In the genomic region with DNA sequence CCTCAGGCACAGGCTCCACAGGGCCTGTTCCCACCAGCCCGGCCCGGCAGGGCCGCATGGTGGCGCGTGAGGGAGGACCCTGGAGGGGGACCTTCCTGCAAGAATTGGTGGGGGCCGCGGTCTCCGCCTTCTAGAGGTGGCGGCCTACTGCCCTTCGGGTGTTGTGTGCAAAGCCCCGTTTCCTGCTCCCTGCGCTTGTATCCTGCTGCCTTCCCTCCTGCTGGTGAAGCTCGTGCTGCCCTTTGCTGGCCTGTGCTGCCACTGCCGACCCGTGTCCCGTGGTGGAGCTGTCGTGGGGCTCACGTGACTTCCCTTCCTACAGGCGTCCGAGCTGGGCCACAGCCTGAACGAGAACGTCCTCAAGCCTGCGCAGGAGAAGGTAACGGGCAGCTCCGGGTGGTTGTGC, we compare ENCODE assay signal across 2 cellular contexts.
A peak's percentile ranks its signal among the peaks of the same experiment; 100 is the strongest.
TF ChIP-seq lines count a peak whose summit lies in the region.

No MANE protein-coding gene starts in this region.

TF ChIP-seq in HEK293, 187 proteins besides CTCF, POLR2A, EP300 and RAD21:
- TF ChIP-seq ZNF140 (tag by site-specific recombination; IDR thresholded peaks at IDR 0.05) (no peak), ZNF114 (tag by site-specific recombination; IDR thresholded peaks at IDR 0.05) (no peak), ZNF335 (tag by site-specific recombination; conservative IDR thresholded peaks at IDR 0.05) (no peak), ZNF600 (tag by site-specific recombination; IDR thresholded peaks at IDR 0.05) (peak; percentile 69), ZNF658 (tag by site-specific recombination; IDR thresholded peaks at IDR 0.05) (no peak), FEZF1 (tag by site-specific recombination; IDR thresholded peaks at IDR 0.05) (no peak), ZNF302 (tag by site-specific recombination; IDR thresholded peaks at IDR 0.05; ENCODE audit: low read depth) (no peak)
- TF ChIP-seq, protein P1, sequence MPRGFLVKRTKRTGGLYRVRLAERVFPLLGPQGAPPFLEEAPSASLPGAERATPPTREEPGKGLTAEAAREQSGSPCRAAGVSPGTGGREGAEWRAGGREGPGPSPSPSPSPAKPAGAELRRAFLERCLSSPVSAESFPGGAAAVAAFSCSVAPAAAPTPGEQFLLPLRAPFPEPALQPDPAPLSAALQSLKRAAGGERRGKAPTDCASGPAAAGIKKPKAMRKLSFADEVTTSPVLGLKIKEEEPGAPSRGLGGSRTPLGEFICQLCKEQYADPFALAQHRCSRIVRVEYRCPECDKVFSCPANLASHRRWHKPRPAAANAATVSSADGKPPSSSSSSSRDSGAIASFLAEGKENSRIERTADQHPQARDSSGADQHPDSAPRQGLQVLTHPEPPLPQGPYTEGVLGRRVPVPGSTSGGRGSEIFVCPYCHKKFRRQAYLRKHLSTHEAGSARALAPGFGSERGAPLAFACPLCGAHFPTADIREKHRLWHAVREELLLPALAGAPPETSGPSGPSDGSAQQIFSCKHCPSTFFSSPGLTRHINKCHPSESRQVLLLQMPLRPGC (tag by site-specific recombination; IDR thresholded peaks at IDR 0.05): no peak
- TF ChIP-seq, protein P2, sequence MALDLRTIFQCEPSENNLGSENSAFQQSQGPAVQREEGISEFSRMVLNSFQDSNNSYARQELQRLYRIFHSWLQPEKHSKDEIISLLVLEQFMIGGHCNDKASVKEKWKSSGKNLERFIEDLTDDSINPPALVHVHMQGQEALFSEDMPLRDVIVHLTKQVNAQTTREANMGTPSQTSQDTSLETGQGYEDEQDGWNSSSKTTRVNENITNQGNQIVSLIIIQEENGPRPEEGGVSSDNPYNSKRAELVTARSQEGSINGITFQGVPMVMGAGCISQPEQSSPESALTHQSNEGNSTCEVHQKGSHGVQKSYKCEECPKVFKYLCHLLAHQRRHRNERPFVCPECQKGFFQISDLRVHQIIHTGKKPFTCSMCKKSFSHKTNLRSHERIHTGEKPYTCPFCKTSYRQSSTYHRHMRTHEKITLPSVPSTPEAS (tag by site-specific recombination; IDR thresholded peaks at IDR 0.05): no peak

TF ChIP-seq in HepG2, 621 proteins besides CTCF, POLR2A, EP300 and RAD21 (continues in another document):
- TF ChIP-seq ZNF180 (CRISPR knock-in tag; IDR thresholded peaks at IDR 0.05; ENCODE audit: borderline replicate concordance, low read depth) (no peak), SIN3A (IDR thresholded peaks at IDR 0.05; ENCODE audit: borderline replicate concordance, low read depth, low read length) (no peak), FOXO1 (CRISPR knock-in tag; IDR thresholded peaks at IDR 0.05) (no peak), HDAC1 (CRISPR knock-in tag; IDR thresholded peaks at IDR 0.05) (no peak), ATRX (CRISPR knock-in tag; IDR thresholded peaks at IDR 0.05; ENCODE audit: borderline replicate concordance) (no peak), AGO2 (optimal IDR thresholded peaks at IDR 0.05; ENCODE audit: low read depth, low read length) (peak; percentile 93), CBX5 (CRISPR knock-in tag; IDR thresholded peaks at IDR 0.05; ENCODE audit: borderline replicate concordance) (peak; percentile 70; the same call in 1 of the 2 replicates), SPEN (CRISPR knock-in tag; IDR thresholded peaks at IDR 0.05; ENCODE audit: low read depth) (no peak), ZFX (CRISPR knock-in tag; IDR thresholded peaks at IDR 0.05; ENCODE audit: low read depth) (peak; percentile 40; the same call in 1 of the 2 replicates), ATF7 (IDR thresholded peaks at IDR 0.05) (no peak), ATF7 (CRISPR knock-in tag; IDR thresholded peaks at IDR 0.05) (no peak), FOXM1 (CRISPR knock-in tag; IDR thresholded peaks at IDR 0.05) (0 out of 2 replicates have a peak, but pooled peaks have one; percentile 14), ZBTB1 (CRISPR knock-in tag; IDR thresholded peaks at IDR 0.05; ENCODE audit: borderline replicate concordance) (no peak), MXI1 (IDR thresholded peaks at IDR 0.05; ENCODE audit: borderline replicate concordance, low read depth, low read length) (no peak), ZNF891 (CRISPR knock-in tag; IDR thresholded peaks at IDR 0.05) (no peak), ZNF260 (CRISPR knock-in tag; IDR thresholded peaks at IDR 0.05; ENCODE audit: borderline replicate concordance, low read depth) (no peak), SP4 (CRISPR knock-in tag; IDR thresholded peaks at IDR 0.05) (no peak), TP53 (CRISPR knock-in tag; conservative IDR thresholded peaks at IDR 0.05) (no peak), ZNF782 (CRISPR knock-in tag; IDR thresholded peaks at IDR 0.05; ENCODE audit: borderline replicate concordance) (no peak), ZFP36L2 (CRISPR knock-in tag; IDR thresholded peaks at IDR 0.05) (no peak), TBL1XR1 (IDR thresholded peaks at IDR 0.05; ENCODE audit: borderline replicate concordance, low read length, partially characterized antibody) (no peak), ESRRA (CRISPR knock-in tag; IDR thresholded peaks at IDR 0.05; ENCODE audit: low read depth) (no peak), ZBTB20 (CRISPR knock-in tag; IDR thresholded peaks at IDR 0.05; ENCODE audit: borderline replicate concordance, low read depth) (no peak), IRF2 (CRISPR knock-in tag; IDR thresholded peaks at IDR 0.05) (no peak), NRL (CRISPR knock-in tag; IDR thresholded peaks at IDR 0.05; ENCODE audit: borderline replicate concordance) (peak; percentile 6; the same call in 1 of the 2 replicates), ZNF547 (CRISPR knock-in tag; IDR thresholded peaks at IDR 0.05) (no peak), ZKSCAN8 (CRISPR knock-in tag; IDR thresholded peaks at IDR 0.05; ENCODE audit: borderline replicate concordance) (no peak), FOXP1 (IDR thresholded peaks at IDR 0.05) (no peak), FOXP1 (CRISPR knock-in tag; IDR thresholded peaks at IDR 0.05) (no peak), SP1 (IDR thresholded peaks at IDR 0.05) (no peak), SP1 (CRISPR knock-in tag; IDR thresholded peaks at IDR 0.05) (0 out of 2 replicates have a peak, but pooled peaks have one; percentile 10), ARNTL (CRISPR knock-in tag; IDR thresholded peaks at IDR 0.05) (no peak), ZNF264 (CRISPR knock-in tag; IDR thresholded peaks at IDR 0.05) (no peak), HOXA7 (CRISPR knock-in tag; IDR thresholded peaks at IDR 0.05) (no peak), ZZZ3 (CRISPR knock-in tag; IDR thresholded peaks at IDR 0.05; ENCODE audit: borderline replicate concordance) (peak; percentile 58; the same call in 1 of the 2 replicates)
- TF ChIP-seq, protein P3, sequence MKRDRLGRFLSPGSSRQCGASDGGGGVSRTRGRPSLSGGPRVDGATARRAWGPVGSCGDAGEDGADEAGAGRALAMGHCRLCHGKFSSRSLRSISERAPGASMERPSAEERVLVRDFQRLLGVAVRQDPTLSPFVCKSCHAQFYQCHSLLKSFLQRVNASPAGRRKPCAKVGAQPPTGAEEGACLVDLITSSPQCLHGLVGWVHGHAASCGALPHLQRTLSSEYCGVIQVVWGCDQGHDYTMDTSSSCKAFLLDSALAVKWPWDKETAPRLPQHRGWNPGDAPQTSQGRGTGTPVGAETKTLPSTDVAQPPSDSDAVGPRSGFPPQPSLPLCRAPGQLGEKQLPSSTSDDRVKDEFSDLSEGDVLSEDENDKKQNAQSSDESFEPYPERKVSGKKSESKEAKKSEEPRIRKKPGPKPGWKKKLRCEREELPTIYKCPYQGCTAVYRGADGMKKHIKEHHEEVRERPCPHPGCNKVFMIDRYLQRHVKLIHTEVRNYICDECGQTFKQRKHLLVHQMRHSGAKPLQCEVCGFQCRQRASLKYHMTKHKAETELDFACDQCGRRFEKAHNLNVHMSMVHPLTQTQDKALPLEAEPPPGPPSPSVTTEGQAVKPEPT (CRISPR knock-in tag; IDR thresholded peaks at IDR 0.05; ENCODE audit: low read depth): no peak
- TF ChIP-seq, protein P4, sequence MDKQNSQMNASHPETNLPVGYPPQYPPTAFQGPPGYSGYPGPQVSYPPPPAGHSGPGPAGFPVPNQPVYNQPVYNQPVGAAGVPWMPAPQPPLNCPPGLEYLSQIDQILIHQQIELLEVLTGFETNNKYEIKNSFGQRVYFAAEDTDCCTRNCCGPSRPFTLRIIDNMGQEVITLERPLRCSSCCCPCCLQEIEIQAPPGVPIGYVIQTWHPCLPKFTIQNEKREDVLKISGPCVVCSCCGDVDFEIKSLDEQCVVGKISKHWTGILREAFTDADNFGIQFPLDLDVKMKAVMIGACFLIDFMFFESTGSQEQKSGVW (CRISPR knock-in tag; IDR thresholded peaks at IDR 0.05; ENCODE audit: borderline replicate concordance): no peak
- TF ChIP-seq, protein P5, sequence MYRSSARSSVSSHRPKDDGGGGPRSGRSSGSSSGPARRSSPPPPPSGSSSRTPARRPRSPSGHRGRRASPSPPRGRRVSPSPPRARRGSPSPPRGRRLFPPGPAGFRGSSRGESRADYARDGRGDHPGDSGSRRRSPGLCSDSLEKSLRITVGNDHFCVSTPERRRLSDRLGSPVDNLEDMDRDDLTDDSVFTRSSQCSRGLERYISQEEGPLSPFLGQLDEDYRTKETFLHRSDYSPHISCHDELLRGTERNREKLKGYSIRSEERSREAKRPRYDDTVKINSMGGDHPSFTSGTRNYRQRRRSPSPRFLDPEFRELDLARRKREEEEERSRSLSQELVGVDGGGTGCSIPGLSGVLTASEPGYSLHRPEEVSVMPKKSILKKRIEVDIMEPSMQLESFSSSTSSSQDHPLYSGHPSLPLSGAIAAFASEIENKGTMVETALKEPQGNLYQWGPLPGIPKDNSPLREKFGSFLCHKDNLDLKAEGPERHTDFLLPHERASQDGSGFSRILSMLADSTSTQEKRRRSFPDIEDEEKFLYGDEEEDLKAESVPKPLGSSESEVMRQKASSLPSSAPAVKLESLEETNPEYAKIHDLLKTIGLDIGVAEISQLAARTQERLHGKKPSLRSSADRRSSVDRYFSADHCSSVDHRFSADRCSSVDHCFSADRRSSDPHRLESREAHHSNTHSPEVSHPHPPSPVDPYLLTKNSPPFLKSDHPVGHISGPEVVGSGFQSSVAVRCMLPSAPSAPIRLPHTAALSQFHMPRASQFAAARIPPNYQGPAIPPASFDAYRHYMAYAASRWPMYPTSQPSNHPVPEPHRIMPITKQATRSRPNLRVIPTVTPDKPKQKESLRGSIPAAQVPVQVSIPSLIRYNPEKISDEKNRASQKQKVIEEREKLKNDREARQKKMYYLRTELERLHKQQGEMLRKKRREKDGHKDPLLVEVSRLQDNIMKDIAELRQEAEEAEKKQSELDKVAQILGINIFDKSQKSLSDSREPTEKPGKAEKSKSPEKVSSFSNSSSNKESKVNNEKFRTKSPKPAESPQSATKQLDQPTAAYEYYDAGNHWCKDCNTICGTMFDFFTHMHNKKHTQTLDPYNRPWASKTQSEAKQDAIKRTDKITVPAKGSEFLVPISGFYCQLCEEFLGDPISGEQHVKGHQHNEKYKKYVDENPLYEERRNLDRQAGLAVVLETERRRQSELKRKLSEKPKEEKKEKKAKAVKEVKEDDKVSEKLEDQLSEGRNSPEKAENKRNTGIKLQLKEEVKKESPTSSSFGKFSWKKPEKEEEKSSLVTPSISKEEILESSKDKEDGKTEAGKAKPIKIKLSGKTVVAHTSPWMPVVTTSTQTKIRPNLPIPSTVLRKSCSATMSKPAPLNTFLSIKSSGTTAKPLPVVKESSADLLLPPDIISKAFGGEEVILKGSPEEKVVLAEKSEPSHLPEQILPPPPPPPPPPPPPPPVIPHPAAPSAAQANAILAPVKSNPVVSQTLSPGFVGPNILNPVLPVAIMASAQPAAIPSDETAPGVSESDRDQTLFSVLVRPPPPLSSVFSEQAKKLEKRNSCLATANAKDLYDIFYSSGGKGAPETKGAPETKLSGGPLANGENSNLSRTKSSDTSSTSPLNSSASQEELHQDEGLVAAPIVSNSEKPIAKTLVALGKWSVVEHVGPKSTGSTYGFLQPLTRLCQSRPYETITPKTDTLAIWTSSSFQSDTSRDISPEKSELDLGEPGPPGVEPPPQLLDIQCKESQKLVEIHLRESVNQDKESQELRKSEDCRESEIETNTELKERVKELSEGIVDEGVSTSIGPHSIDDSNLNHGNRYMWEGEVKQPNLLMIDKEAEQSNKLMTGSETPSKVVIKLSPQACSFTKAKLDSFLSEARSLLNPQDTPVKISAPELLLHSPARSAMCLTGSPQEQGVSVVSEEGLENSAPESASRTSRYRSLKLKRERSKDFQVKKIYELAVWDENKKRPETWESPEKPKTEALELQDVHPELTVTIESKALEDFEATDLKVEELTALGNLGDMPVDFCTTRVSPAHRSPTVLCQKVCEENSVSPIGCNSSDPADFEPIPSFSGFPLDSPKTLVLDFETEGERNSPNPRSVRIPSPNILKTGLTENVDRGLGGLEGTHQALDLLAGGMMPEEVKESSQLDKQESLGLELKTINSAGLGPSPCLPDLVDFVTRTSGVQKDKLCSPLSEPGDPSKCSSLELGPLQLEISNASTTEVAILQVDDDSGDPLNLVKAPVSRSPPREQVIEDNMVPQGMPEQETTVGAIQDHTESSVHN (CRISPR knock-in tag; IDR thresholded peaks at IDR 0.05): no peak
- TF ChIP-seq, protein P6, sequence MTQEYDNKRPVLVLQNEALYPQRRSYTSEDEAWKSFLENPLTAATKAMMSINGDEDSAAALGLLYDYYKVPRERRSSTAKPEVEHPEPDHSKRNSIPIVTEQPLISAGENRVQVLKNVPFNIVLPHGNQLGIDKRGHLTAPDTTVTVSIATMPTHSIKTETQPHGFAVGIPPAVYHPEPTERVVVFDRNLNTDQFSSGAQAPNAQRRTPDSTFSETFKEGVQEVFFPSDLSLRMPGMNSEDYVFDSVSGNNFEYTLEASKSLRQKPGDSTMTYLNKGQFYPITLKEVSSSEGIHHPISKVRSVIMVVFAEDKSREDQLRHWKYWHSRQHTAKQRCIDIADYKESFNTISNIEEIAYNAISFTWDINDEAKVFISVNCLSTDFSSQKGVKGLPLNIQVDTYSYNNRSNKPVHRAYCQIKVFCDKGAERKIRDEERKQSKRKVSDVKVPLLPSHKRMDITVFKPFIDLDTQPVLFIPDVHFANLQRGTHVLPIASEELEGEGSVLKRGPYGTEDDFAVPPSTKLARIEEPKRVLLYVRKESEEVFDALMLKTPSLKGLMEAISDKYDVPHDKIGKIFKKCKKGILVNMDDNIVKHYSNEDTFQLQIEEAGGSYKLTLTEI (CRISPR knock-in tag; conservative IDR thresholded peaks at IDR 0.05): no peak
- TF ChIP-seq, protein P7, sequence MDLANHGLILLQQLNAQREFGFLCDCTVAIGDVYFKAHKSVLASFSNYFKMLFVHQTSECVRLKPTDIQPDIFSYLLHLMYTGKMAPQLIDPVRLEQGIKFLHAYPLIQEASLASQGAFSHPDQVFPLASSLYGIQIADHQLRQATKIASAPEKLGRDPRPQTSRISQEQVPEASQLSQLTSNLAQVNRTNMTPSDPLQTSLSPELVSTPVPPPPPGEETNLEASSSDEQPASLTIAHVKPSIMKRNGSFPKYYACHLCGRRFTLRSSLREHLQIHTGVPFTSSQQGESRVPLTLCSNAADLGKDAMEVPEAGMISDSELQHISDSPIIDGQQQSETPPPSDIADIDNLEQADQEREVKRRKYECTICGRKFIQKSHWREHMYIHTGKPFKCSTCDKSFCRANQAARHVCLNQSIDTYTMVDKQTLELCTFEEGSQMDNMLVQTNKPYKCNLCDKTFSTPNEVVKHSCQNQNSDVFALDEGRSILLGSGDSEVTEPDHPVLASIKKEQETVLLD (CRISPR knock-in tag; IDR thresholded peaks at IDR 0.05; ENCODE audit: low read depth): no peak
- TF ChIP-seq, protein P8, sequence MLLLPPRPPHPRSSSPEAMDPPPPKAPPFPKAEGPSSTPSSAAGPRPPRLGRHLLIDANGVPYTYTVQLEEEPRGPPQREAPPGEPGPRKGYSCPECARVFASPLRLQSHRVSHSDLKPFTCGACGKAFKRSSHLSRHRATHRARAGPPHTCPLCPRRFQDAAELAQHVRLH (CRISPR knock-in tag; IDR thresholded peaks at IDR 0.05; ENCODE audit: borderline replicate concordance, low read depth): no peak
